13 cellular contexts compared by ENCODE assay signal in genomic region chr2:241673797-241674725, GRCh38. TPM values are rescaled to one million over a fixed set of nuclear protein-coding genes. Genes with fewer than 3 reads are reported as not detected.
DNase-seq lines count a peak whose midpoint lies in the region; ATAC-seq and TF ChIP-seq lines count a peak whose summit lies in the region.
"Had no signal": no experiment of that assay in that cellular context is flagged by ENCODE, and none has a peak within 500 bp of the region (broad histone marks: within the 10 kb centered on the region; RNA-seq: fewer than 3 reads in every experiment).

No MANE protein-coding gene starts in this region.

- H2BK5ac ChIP-seq in IMR-90 (ENCODE audit: low read depth, low read length, poor library complexity, severe bottlenecking) (no peak overlapping the region), neuronal stem cell (ENCODE audit: low read length) (no peak overlapping the region)

- no peak overlapping the region for H3K4me3 ChIP-seq in IMR-90 (ENCODE audit: insufficient read depth, low read depth, low read length)
- H3K4me3 ChIP-seq in neuronal stem cell (ENCODE audit: low read length in 2 of 2): no peak overlapping the region
- H3K4me3 ChIP-seq: suprapubic skin had no signal

- no peak overlapping the region for H3K4me3 Mint-ChIP-seq in brain
- H3K4me3 Mint-ChIP-seq: naive B cell had no signal

- CTCF ChIA-PET in IMR-90 (lab: Yijun Ruan, JAX): no interaction called here

- no peak for TF ChIP-seq RAD21 in IMR-90 (IDR thresholded peaks at IDR 0.05; ENCODE audit: low read length)

- BruUV-seq in IMR-90 (replicated peaks; lab: Mats Ljungman, UMichigan): no TSS peak

- no peak for TF ChIP-seq POLR2A in IMR-90 (IDR thresholded peaks at IDR 0.05; ENCODE audit: low read depth, low read length)

- TF ChIP-seq CTCF in IMR-90 (conservative IDR thresholded peaks at IDR 0.05; ENCODE audit: low read depth, low read length) (no peak), brain (conservative IDR thresholded peaks at IDR 0.05) (no peak)

- peaks cover 12% of the 10 kb centered on the region for H3K36me3 Mint-ChIP-seq in brain
- H3K36me3 Mint-ChIP-seq: naive B cell had no signal

- no peak overlapping the region for H2BK20ac ChIP-seq in IMR-90 (ENCODE audit: low read depth, low read length)

- ATAC-seq in IMR-90 (ENCODE audit: low read depth) (peak; percentile 35), HG02798 (IDR thresholded peaks at IDR 0.05; ENCODE audit: poor library complexity, unreplicated experiment) (no peak)

- H3K9ac ChIP-seq in IMR-90 (ENCODE audit: low read depth, low read length): no peak overlapping the region
- H3K9ac ChIP-seq in neuronal stem cell (ENCODE audit: low read depth, low read length, poor library complexity): no peak overlapping the region

- no peak overlapping the region for H4K91ac ChIP-seq in IMR-90 (ENCODE audit: insufficient read depth, low read depth, low read length)
- H4K91ac ChIP-seq in neuronal stem cell (ENCODE audit: low read depth, low read length, poor library complexity): no peak overlapping the region

- H3K14ac ChIP-seq in IMR-90 (replicated peaks; ENCODE audit: low read depth, low read length) (no peak overlapping the region), neuronal stem cell (ENCODE audit: low read length) (no peak overlapping the region)

- H3K27me3 ChIP-seq in IMR-90 (ENCODE audit: control insufficient read depth, insufficient read depth, low read length) (no peaks in the 10 kb centered on the region), neuronal stem cell (ENCODE audit: control insufficient read depth in 3 of 3, insufficient read depth in 3 of 3, low read depth in 1 of 3, low read length in 3 of 3) (no peaks in the 10 kb centered on the region)
- H3K27me3 ChIP-seq: suprapubic skin had no signal

- peak overlapping the region; percentile 76 for H2AK9ac ChIP-seq in IMR-90 (replicated peaks; ENCODE audit: low read depth, low read length, poor library complexity)

- H4K8ac ChIP-seq in IMR-90 (ENCODE audit: low read depth in 2 of 2, low read length in 2 of 2) (no peak overlapping the region), neuronal stem cell (ENCODE audit: low read depth, low read length) (no peak overlapping the region)

- H2BK12ac ChIP-seq in neuronal stem cell (ENCODE audit: low read length): no peak overlapping the region

- H2AFZ ChIP-seq in IMR-90 (replicated peaks; ENCODE audit: low read length, poor library complexity) (no peak overlapping the region), neuronal stem cell (ENCODE audit: low read length) (no peak overlapping the region)

- H3K36me3 ChIP-seq in IMR-90 (ENCODE audit: control insufficient read depth, insufficient read depth, low read length): peaks cover 67% of the 10 kb centered on the region
- H3K36me3 ChIP-seq in neuronal stem cell (replicated peaks in 1 of 2; ENCODE audit: control insufficient read depth in 2 of 2, insufficient read depth in 2 of 2, low read length in 2 of 2): peaks cover 48 to 97% of the 10 kb centered on the region in 2 donors

- no peaks in the 10 kb centered on the region for H3K9me3 Mint-ChIP-seq in brain
- H3K9me3 Mint-ChIP-seq: naive B cell had no signal

- H3K27ac Mint-ChIP-seq in brain: peak overlapping the region in 3 of 5 experiments; percentile 64 to 92 (median 92)

- H3K23ac ChIP-seq in IMR-90 (ENCODE audit: low read depth, low read length) (no peak overlapping the region), neuronal stem cell (ENCODE audit: low read depth, low read length, poor library complexity) (peak overlapping the region; percentile 62)

- H3K9me3 ChIP-seq in IMR-90 (ENCODE audit: control insufficient read depth, insufficient read depth, low read length): no peaks in the 10 kb centered on the region
- no peaks in the 10 kb centered on the region for H3K9me3 ChIP-seq in neuronal stem cell (replicated peaks in 1 of 2; ENCODE audit: control insufficient read depth in 2 of 2, insufficient read depth in 1 of 2, low read depth in 1 of 2, low read length in 2 of 2)
- H3K9me3 ChIP-seq: suprapubic skin had no signal

- H3K4me1 Mint-ChIP-seq in brain: no peaks in the 10 kb centered on the region
- H3K4me1 Mint-ChIP-seq: naive B cell had no signal

- intact Hi-C loops in IMR-90 (cut with micrococcal nuclease): no loop called here

- 91% methylated on average over 9 of the region's 21 CpGs; no CpG with 5 or more reads in 1 of the 2 experiments for WGBS in IMR-90 (ENCODE audit: extremely low coverage in 2 of 2, insufficient read length in 1 of 2), 2 experiments
- WGBS in neuronal stem cell (ENCODE audit: extremely low coverage in 2 of 2, insufficient read length in 2 of 2, insufficient replicate concordance in 1 of 2), 2 donors: no CpG with 5 or more reads among the region's 21 CpGs

- H4K5ac ChIP-seq in IMR-90 (ENCODE audit: low read depth, low read length): no peak overlapping the region

- no peak overlapping the region for H3K4ac ChIP-seq in IMR-90 (ENCODE audit: low read depth, low read length)
- no peak overlapping the region for H3K4ac ChIP-seq in neuronal stem cell (ENCODE audit: low read length)

- H3K27me3 Mint-ChIP-seq in brain: peaks cover 4% of the 10 kb centered on the region
- H3K27me3 Mint-ChIP-seq: naive B cell had no signal

- H3K27ac ChIP-seq in IMR-90 (ENCODE audit: insufficient read depth, low read length) (no peak overlapping the region; the same call in 1 of the 2 replicates), neuronal stem cell (replicated peaks; ENCODE audit: low read length) (no peak overlapping the region)
- H3K27ac ChIP-seq: suprapubic skin had no signal

- in situ Hi-C loops in IMR-90 (cut with MboI; ENCODE audit: low sequenced_read_pairs): loop anchor here (25.0 kb wide), 1 partner anchor 812 kb away; the partner anchor contains the start of gene AGXT

- peak; percentile 63 for DNase-seq in DMS 273 (lab: John Stamatoyannopoulos, UW; ENCODE audit: unreplicated experiment)
- no peak for DNase-seq in DMS 273 treated with DMSO at 0.1 percent for 48 hours (lab: John Stamatoyannopoulos, UW)
- no peak for DNase-seq in IMR-90
- no peak for DNase-seq in neuronal stem cell (ENCODE audit: low spot score)
- DNase-seq in GOT3 (lab: John Stamatoyannopoulos, UW): no peak
- DNase-seq in NCI-H774 (lab: John Stamatoyannopoulos, UW): no peak
- DNase-seq: activated effector memory CD4-positive, alpha-beta T cell treated with Interleukin-2 at 50 U/mL for 16 hours; effector CD4-positive, alpha-beta T cell; naive B cell; NCI-H526 had no signal

- no peak overlapping the region for H3K18ac ChIP-seq in IMR-90 (ENCODE audit: low read depth, low read length)
- H3K18ac ChIP-seq in neuronal stem cell (ENCODE audit: low read length): peak overlapping the region; percentile 75

- H2BK15ac ChIP-seq in IMR-90 (ENCODE audit: low read depth, low read length) (no peak overlapping the region), neuronal stem cell (ENCODE audit: low read length) (no peak overlapping the region)

- H3K4me1 ChIP-seq in IMR-90 (ENCODE audit: control insufficient read depth, insufficient read depth, low read length) (no peaks in the 10 kb centered on the region), neuronal stem cell (ENCODE audit: control insufficient read depth in 2 of 2, insufficient read depth in 1 of 2, low read depth in 1 of 2, low read length in 2 of 2) (no peaks in the 10 kb centered on the region)
- H3K4me1 ChIP-seq: suprapubic skin had no signal

- H3K4me2 ChIP-seq in IMR-90 (ENCODE audit: low read depth, low read length) (no peak overlapping the region), neuronal stem cell (ENCODE audit: insufficient read depth, low read length, poor library complexity, severe bottlenecking) (no peak overlapping the region)

- H2BK120ac ChIP-seq in IMR-90 (ENCODE audit: low read depth, low read length) (no peak overlapping the region), neuronal stem cell (ENCODE audit: low read depth, low read length) (no peak overlapping the region)

- H3K56ac ChIP-seq in IMR-90 (ENCODE audit: extremely low read depth, insufficient read depth, low read length): no peak overlapping the region

- H2AK5ac ChIP-seq in IMR-90 (ENCODE audit: low read depth, low read length) (no peak overlapping the region), neuronal stem cell (ENCODE audit: low read depth, low read length) (no peak overlapping the region)

- H3K79me1 ChIP-seq in IMR-90 (ENCODE audit: low read depth in 1 of 2, low read length in 2 of 2): peaks cover 0 to 12% of the 10 kb centered on the region in 2 experiments; a peak in 2 of 4 replicates
- H3K79me1 ChIP-seq in neuronal stem cell (ENCODE audit: low read depth, low read length): peaks cover 3% of the 10 kb centered on the region

- dilution Hi-C loops in IMR-90 (cut with HindIII; ENCODE audit: low sequenced_read_pairs, unreplicated experiment): no loop called here

- H4K20me1 ChIP-seq in IMR-90 (ENCODE audit: insufficient read depth, low read length): 0 out of 2 replicates have a peak, but pooled peaks cover 4% of the 10 kb centered on the region

- H3K9me1 ChIP-seq in IMR-90 (ENCODE audit: insufficient read depth, low read length): no peaks in the 10 kb centered on the region

- POLR2A ChIA-PET in IMR-90 (lab: Charles Lee; ENCODE audit: unreplicated experiment): no interaction called here

RNA-seq across cellular contexts. Expression of gene DTYMK, which starts 12.6 kb away (rescaled TPM):
- 31.7 and 32.8 TPM in 2 replicates for total RNA-seq in IMR-90 (2012; rRNA removed)
- polyA plus RNA-seq in IMR-90 (2012; rRNA removed): 50.1 and 50.5 TPM in 2 replicates
- 40.6 and 60.0 TPM in 2 replicates for polyA plus RNA-seq in IMR-90 (2012; cell fraction: cytosol; rRNA removed)
- 20.9 and 27.0 TPM in 2 replicates for polyA plus RNA-seq in IMR-90 (2012; cell fraction: nucleus; rRNA removed; ENCODE audit: low replicate concordance)
- polyA plus RNA-seq in brain (ENCODE audit: insufficient read depth, low read depth, low replicate concordance): 61.0 TPM
- polyA plus RNA-seq in neuronal stem cell (2013, experiment 1 of 2): 62.1 TPM
- polyA plus RNA-seq in neuronal stem cell (2013, experiment 2 of 2): 62.7 TPM

RNA-seq across cellular contexts. Expression of gene ING5, which starts 27.8 kb away (rescaled TPM):
- total RNA-seq in IMR-90 (2012; rRNA removed): 16.7 and 38.9 TPM in 2 replicates
- 36.1 and 36.5 TPM in 2 replicates for polyA plus RNA-seq in IMR-90 (2012; rRNA removed)
- 28.4 and 31.1 TPM in 2 replicates for polyA plus RNA-seq in IMR-90 (2012; cell fraction: cytosol; rRNA removed)
- polyA plus RNA-seq in IMR-90 (2012; cell fraction: nucleus; rRNA removed; ENCODE audit: low replicate concordance): 107 and 146 TPM in 2 replicates
- 26.1 TPM for polyA plus RNA-seq in brain (ENCODE audit: insufficient read depth, low read depth, low replicate concordance)
- 25.2 TPM for polyA plus RNA-seq in neuronal stem cell (2013, experiment 1 of 2)
- 27.0 TPM for polyA plus RNA-seq in neuronal stem cell (2013, experiment 2 of 2)

RNA-seq across cellular contexts. Expression of gene ATG4B, which starts 36.6 kb away (rescaled TPM):
- 102 and 146 TPM in 2 replicates for total RNA-seq in IMR-90 (2012; rRNA removed)
- 98.4 and 113 TPM in 2 replicates for polyA plus RNA-seq in IMR-90 (2012; rRNA removed)
- 52.3 and 78.0 TPM in 2 replicates for polyA plus RNA-seq in IMR-90 (2012; cell fraction: cytosol; rRNA removed)
- polyA plus RNA-seq in IMR-90 (2012; cell fraction: nucleus; rRNA removed; ENCODE audit: low replicate concordance): 374 and 431 TPM in 2 replicates
- polyA plus RNA-seq in brain (ENCODE audit: insufficient read depth, low read depth, low replicate concordance): 42.6 TPM
- polyA plus RNA-seq in neuronal stem cell (2013, experiment 1 of 2): 64.1 TPM
- polyA plus RNA-seq in neuronal stem cell (2013, experiment 2 of 2): 62.1 TPM

RNA-seq across cellular contexts. Expression of gene THAP4, which starts 37.1 kb away (rescaled TPM):
- 33.9 and 42.2 TPM in 2 replicates for total RNA-seq in IMR-90 (2012; rRNA removed)
- polyA plus RNA-seq in IMR-90 (2012; rRNA removed) (55.1 and 60.3 TPM in 2 replicates), brain (ENCODE audit: insufficient read depth, low read depth, low replicate concordance) (109 TPM)
- polyA plus RNA-seq in IMR-90 (2012; cell fraction: cytosol; rRNA removed): 53.0 and 64.7 TPM in 2 replicates
- polyA plus RNA-seq in IMR-90 (2012; cell fraction: nucleus; rRNA removed; ENCODE audit: low replicate concordance): 20.5 and 32.9 TPM in 2 replicates
- polyA plus RNA-seq in neuronal stem cell (2013, experiment 1 of 2): 54.6 TPM
- 56.0 TPM for polyA plus RNA-seq in neuronal stem cell (2013, experiment 2 of 2)
